ENCODE assay signal across 1 cellular context in the genomic region with DNA sequence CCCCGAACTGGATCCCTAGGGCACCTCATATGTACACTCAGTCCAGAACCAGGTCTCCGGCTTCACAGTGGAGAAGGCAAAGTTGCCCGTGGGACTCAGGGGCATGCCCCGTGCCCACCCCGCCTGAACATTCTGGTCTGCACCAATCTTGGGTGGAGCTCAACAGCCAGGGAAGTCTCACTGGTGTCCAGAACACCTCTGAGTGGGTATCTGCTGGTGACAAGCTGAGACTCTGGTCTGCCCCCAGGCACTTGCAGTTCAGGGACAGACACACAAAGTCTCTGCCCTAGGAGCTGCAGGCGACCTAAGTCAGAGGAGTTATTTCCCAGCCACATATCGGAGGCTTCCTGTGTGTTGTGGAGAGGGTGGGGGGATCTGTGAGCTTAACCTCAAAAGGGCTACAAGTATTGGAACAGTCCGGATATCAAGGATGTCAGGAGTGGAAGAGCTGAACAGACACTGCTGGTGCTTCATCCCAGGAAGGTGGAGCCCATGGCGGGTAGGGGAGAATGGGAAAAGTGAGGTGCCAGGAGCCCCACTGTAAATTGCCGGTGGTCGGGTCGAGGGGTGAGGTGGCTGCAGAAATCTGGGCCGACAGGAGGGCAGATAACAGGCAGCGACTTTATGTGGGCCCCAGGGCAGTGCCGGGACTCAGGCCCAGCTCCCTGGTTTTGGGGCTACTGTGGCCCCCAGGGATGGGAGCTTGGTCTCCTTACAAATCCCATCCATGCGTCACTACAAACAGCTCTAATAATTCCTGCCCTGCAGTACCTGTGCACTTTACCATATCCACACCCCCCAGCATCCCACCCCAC.
TF ChIP-seq lines count a peak whose summit lies in the region.

No MANE protein-coding gene starts in this region.

TF ChIP-seq in WTC11, 78 proteins besides CTCF, POLR2A, EP300 and RAD21 (continued from another document):
- TF ChIP-seq NR1H2 (CRISPR knock-in tag; IDR thresholded peaks at IDR 0.05) (no peak), CDX4 (CRISPR knock-in tag; IDR thresholded peaks at IDR 0.05; ENCODE audit: borderline replicate concordance) (no peak), ELF4 (CRISPR knock-in tag; IDR thresholded peaks at IDR 0.05; ENCODE audit: low read depth) (no peak), ZNF232 (CRISPR knock-in tag; IDR thresholded peaks at IDR 0.05) (no peak)
TF ChIP-seq in WTC11: peak in this region for 0.
